ENCODE assay signal across 8 cellular contexts in the genomic region with DNA sequence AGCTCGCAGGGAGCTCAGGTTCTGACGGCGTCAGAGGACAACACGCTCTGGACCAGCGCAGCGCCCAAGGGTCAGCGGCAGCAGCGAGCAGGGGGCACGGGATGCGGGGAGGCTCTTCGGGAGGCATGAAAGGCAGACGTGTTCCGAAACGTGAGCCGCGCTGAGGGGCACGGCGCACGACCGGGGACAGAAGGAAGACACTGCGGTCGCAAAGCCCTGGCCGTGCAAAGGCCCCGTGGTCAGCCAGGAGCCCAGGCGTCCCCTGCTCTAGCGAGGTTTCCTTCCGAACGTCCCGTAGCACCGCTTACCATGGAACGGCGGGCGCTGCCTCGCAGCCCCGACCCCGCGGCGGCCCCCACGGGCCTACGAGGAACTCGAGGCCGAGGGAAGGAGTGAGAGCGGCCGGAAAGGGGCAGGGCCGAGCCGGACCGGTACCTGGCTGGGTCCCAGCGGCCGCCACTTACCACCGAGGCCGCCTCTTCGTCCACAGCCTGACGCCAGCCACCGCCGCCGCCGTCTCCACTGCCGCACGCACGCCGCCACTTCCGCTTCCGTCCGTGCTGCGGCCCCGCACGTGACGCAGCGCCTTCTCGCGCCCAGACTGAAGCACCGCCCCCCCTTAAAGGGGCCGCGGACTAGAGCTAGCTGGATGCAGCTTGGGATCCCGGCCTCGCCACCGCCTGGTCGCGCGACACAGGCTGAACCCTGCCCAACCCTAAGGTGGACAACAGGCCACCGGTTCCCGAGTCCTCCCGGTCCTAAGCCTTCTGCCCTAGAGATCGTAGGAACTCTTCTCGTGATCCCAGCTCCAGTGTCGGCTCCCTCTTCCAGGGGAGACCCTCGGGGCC. TPM values are rescaled to one million over a fixed set of nuclear protein-coding genes. Genes with fewer than 3 reads are reported as not detected.
A peak's percentile ranks its signal among the peaks of the same experiment; 100 is the strongest.
DNase-seq lines count a peak whose midpoint lies in the region; ATAC-seq and TF ChIP-seq lines count a peak whose summit lies in the region.

No MANE protein-coding gene starts in this region.

- no peaks in the 10 kb centered on the region for H4K20me1 ChIP-seq in OCI-LY1 (ENCODE audit: insufficient read depth, low read length)

- no peak overlapping the region for H2AFZ ChIP-seq in OCI-LY1 (ENCODE audit: low read length)

- no peaks in the 10 kb centered on the region for H3K9me3 ChIP-seq in OCI-LY1 (ENCODE audit: low read length)
- H3K9me3 ChIP-seq in mucosa of rectum (ENCODE audit: control insufficient read depth in 2 of 2, low read length in 2 of 2) = no peaks in the 10 kb centered on the region

- H3K9me3 Mint-ChIP-seq in Calu3 (ENCODE audit: low read depth, unreplicated experiment) = no peaks in the 10 kb centered on the region

- H3K27me3 Mint-ChIP-seq in Calu3 (ENCODE audit: unreplicated experiment) = no peaks in the 10 kb centered on the region

- H3K4me3 Mint-ChIP-seq in Calu3 (ENCODE audit: low read depth, unreplicated experiment) = peak overlapping the region; percentile 96

- H3K27me3 ChIP-seq in OCI-LY1 (ENCODE audit: insufficient read depth, low read length) = no peaks in the 10 kb centered on the region
- H3K27me3 ChIP-seq in mucosa of rectum (ENCODE audit: control insufficient read depth in 2 of 2, insufficient read depth in 2 of 2, low read length in 2 of 2) = no peaks in the 10 kb centered on the region

- peak overlapping the region; percentile 91 for H3K27ac Mint-ChIP-seq in Calu3 (ENCODE audit: unreplicated experiment)

- H3K4me2 ChIP-seq in OCI-LY1 (ENCODE audit: low read length) = peak overlapping the region; percentile 74

- no peaks in the 10 kb centered on the region for H3K9me2 ChIP-seq in OCI-LY1 (ENCODE audit: low read depth, low read length)

- ATAC-seq in GM21423 (IDR thresholded peaks at IDR 0.05; ENCODE audit: unreplicated experiment) = peak; percentile 89

- peaks cover 22% of the 10 kb centered on the region; the same call in 1 of the 2 replicates for H3K36me3 ChIP-seq in OCI-LY1 (ENCODE audit: insufficient read depth, low read length)
- H3K36me3 ChIP-seq in mucosa of rectum (ENCODE audit: control insufficient read depth in 2 of 2, insufficient read depth in 2 of 2, low read length in 2 of 2) = peaks cover 2 to 4% of the 10 kb centered on the region in 2 donors

- H3K4me3 ChIP-seq in OCI-LY1 (ENCODE audit: low read depth, low read length, poor library complexity, severe bottlenecking) (peak overlapping the region; percentile 71), epithelial cell of proximal tubule (ENCODE audit: low read depth, low read length) (peak overlapping the region; percentile 99), mucosa of rectum (ENCODE audit: low read length in 2 of 2) (peak overlapping the region; percentile 90 to 99)

- H3K9ac ChIP-seq in OCI-LY1 (ENCODE audit: low read length) (peak overlapping the region; percentile 75), mucosa of rectum (ENCODE audit: low read depth in 1 of 2, low read length in 2 of 2) (peak overlapping the region; percentile 89 to 95)

- peaks cover 8% of the 10 kb centered on the region for H3K4me1 Mint-ChIP-seq in Calu3 (ENCODE audit: low read depth, unreplicated experiment)

- BruUV-seq in Calu3 (replicated peaks; lab: Mats Ljungman, UMichigan) = TSS peak; percentile 74

- CTCF ChIA-PET in Calu3 (lab: Charles Lee) = interaction anchor here (0.5 to 1.8 kb wide), 5 partner anchors 9 to 1510 kb away, joined by 3 to 10 read pairs (median 3); partner anchors contain the start of gene ABHD17A

- intact Hi-C loops in Calu3 (cut with micrococcal nuclease; ENCODE audit: unreplicated experiment) = no loop called here

- H3K4me1 ChIP-seq in OCI-LY1 (ENCODE audit: insufficient read depth, low read length, severe bottlenecking) (peaks cover 29% of the 10 kb centered on the region), mucosa of rectum (ENCODE audit: control insufficient read depth in 2 of 2, insufficient read depth in 2 of 2, low read length in 2 of 2) (peaks cover 20 to 23% of the 10 kb centered on the region in 2 donors)

- DNase-seq in Calu3 = peak; percentile 86
- DNase-seq in HuH-7 (ENCODE audit: low spot score) = peak; percentile 86
- peak; percentile 89 for DNase-seq in activated T-cell treated with anti-CD3 and anti-CD28 coated beads for 48 hours (ENCODE audit: low read depth)
- no peak for DNase-seq in epithelial cell of proximal tubule (ENCODE audit: low read depth)
- peak; percentile 91 for DNase-seq in stimulated activated CD8-positive, alpha-beta memory T cell treated with anti-CD3 and anti-CD28 coated beads, Interleukin-4, amount 100 ng/mL, for 48 hours

- peaks cover 17% of the 10 kb centered on the region for H3K36me3 Mint-ChIP-seq in Calu3 (ENCODE audit: insufficient read depth, unreplicated experiment)

- peaks cover 29% of the 10 kb centered on the region for H3K79me2 ChIP-seq in OCI-LY1 (ENCODE audit: insufficient read depth, low read length)

- H3K27ac ChIP-seq in OCI-LY1 (ENCODE audit: low read depth, low read length, poor library complexity, severe bottlenecking) (peak overlapping the region; percentile 49), mucosa of rectum (ENCODE audit: low read depth in 2 of 2, low read length in 2 of 2) (peak overlapping the region; percentile 91 to 95)

- H3F3A ChIP-seq in OCI-LY1 (ENCODE audit: insufficient read depth, low read length) = no peaks in the 10 kb centered on the region

- no peak for TF ChIP-seq CTCF in Calu3 (IDR thresholded peaks at IDR 0.05; ENCODE audit: unreplicated experiment)
- TF ChIP-seq CTCF in OCI-LY1 (IDR thresholded peaks at IDR 0.05; ENCODE audit: low read length) = no peak
- TF ChIP-seq CTCF in epithelial cell of proximal tubule (conservative IDR thresholded peaks at IDR 0.05; ENCODE audit: low read depth, low read length) = no peak

RNA-seq across cellular contexts. Expression of gene ABHD17A, which starts 9.4 kb away (rescaled TPM):
- total RNA-seq in Calu3 (2022) (35.2 and 36.9 TPM in 2 replicates), epithelial cell of proximal tubule (83.4 and 112 TPM in 2 replicates)

RNA-seq across cellular contexts. Expression of gene KLF16, which starts 12.5 kb away (rescaled TPM):
- total RNA-seq in Calu3 (2022) (32.3 and 39.0 TPM in 2 replicates), epithelial cell of proximal tubule (28.1 and 28.8 TPM in 2 replicates)

RNA-seq across cellular contexts. Expression of gene REXO1, which starts 27.6 kb away (rescaled TPM):
- 34.1 and 39.5 TPM in 2 replicates for total RNA-seq in Calu3 (2022)
- total RNA-seq in epithelial cell of proximal tubule = 14.5 and 18.4 TPM in 2 replicates

RNA-seq across cellular contexts. Expression of gene ADAT3, which starts 29.3 kb away (rescaled TPM):
- total RNA-seq in Calu3 (2022) (6.7 TPM in 2 replicates), epithelial cell of proximal tubule (10.3 and 12.6 TPM in 2 replicates)

RNA-seq across cellular contexts. Expression of gene SCAMP4, which starts 29.3 kb away (rescaled TPM):
- total RNA-seq in Calu3 (2022) (64.2 and 80.5 TPM in 2 replicates), epithelial cell of proximal tubule (108 and 134 TPM in 2 replicates)
